In the genomic region with DNA sequence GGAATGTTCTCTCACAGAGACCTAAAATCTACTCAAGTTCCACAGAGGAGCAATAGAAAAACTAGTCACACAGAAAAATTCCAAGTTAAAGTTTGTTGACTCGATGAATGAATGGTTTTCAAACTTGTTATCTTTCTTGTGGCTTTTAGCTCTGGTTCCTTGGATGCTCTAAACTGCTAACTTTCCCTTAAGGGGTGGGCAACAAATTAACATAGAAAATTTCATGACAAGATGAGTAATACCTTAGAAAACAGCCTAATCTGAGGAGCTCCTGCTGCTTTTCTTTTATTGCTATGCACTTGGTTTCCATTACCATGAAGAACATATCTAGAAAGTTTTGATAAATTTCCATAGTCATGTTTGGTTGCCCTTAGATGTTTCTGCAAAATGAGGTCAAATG, we compare ENCODE assay signal across 32 cellular contexts.
"Had no signal": no experiment of that assay in that cellular context is flagged by ENCODE, and none has a peak within 500 bp of the region (broad histone marks: within the 10 kb centered on the region; RNA-seq: fewer than 3 reads in every experiment).

No MANE protein-coding gene starts in this region.

- H3K9me3 Mint-ChIP-seq: activated CD4-positive, alpha-beta memory T cell treated with anti-CD3 and anti-CD28 coated beads for 36 hours; activated naive CD4-positive, alpha-beta T cell treated with anti-CD3 and anti-CD28 coated beads, Interleukin-2, amount 10 ng/mL, durations not matched to agents 7 days and 5 days; activated naive CD8-positive, alpha-beta T cell treated with anti-CD3 and anti-CD28 coated beads, Interleukin-2, amount 10 ng/mL, durations not matched to agents 7 days and 5 days; activated T-helper 1 cell treated with anti-CD3 and anti-CD28 coated beads, Interleukin-12 subunit alpha, Interleukin-12 subunit beta, Interleukin-2, Interleukin-4 antibody, amounts not matched to agents 30 ng/mL and 10 ng/mL and 1 ng/mL, durations not matched to agents 14 hours and 24 hours and 36 hours had no signal

- H3K9me3 ChIP-seq: body of pancreas, colonic mucosa, left ventricle myocardium inferior, pancreas, prostate gland, stomach, thyroid gland, upper lobe of left lung had no signal

- FAIRE-seq: islet of Langerhans, pancreas had no signal

- H3K4me1 Mint-ChIP-seq: activated CD4-positive, alpha-beta T cell treated with anti-CD3 and anti-CD28 coated beads, Interleukin-2, amount 10 ng/mL, durations not matched to agents 24 days and 14 days; activated naive CD4-positive, alpha-beta T cell treated with anti-CD3 and anti-CD28 coated beads, Interleukin-2, amount 10 ng/mL, durations not matched to agents 7 days and 5 days; activated naive CD8-positive, alpha-beta T cell treated with anti-CD3 and anti-CD28 coated beads, Interleukin-2, amount 10 ng/mL, durations not matched to agents 7 days and 5 days; stimulated activated naive B cell treated with anti-CD40 and anti-IgM and Interleukin-4, amounts not matched to agents 10 μg/mL and 1 μg/mL and 100 μg/mL, for 72 hours; T-helper 17 cell had no signal

- H3K27ac ChIP-seq: body of pancreas, colonic mucosa, left ventricle myocardium inferior, pancreas, prostate gland, skin epidermis, stomach, thyroid gland, upper lobe of left lung, WERI-Rb-1 had no signal

- H3K36me3 ChIP-seq: colonic mucosa, left ventricle myocardium inferior, pancreas, prostate gland, stomach, thyroid gland, upper lobe of left lung, WERI-Rb-1 had no signal

- ATAC-seq: activated CD4-positive, CD25-positive, alpha-beta regulatory T cell treated with anti-CD3 and anti-CD28 coated beads, Interleukin-2, amount 50 U/mL, for 24 hours; body of pancreas; pancreas; sciatic nerve; stimulated activated naive B cell treated with anti-CD40 and anti-IgM and Interleukin-4, amounts not matched to agents 10 μg/mL and 1 μg/mL and 100 μg/mL, for 72 hours; T-helper 17 cell had no signal

- DNase-seq: activated CD4-positive, alpha-beta memory T cell treated with anti-CD3 and anti-CD28 coated beads for 36 hours; activated CD4-positive, alpha-beta T cell treated with anti-CD3 and anti-CD28 coated beads, Interleukin-2, amount 10 ng/mL, durations not matched to agents 24 days and 14 days; activated CD8-positive, alpha-beta memory T cell treated with anti-CD3 and anti-CD28 coated beads, Interleukin-2, amount 50 U/mL, for 4 hours; activated gamma-delta T cell; activated naive CD4-positive, alpha-beta T cell treated with anti-CD3 and anti-CD28 coated beads, Interleukin-2, amount 10 ng/mL, durations not matched to agents 7 days and 5 days; activated naive CD8-positive, alpha-beta T cell treated with anti-CD3 and anti-CD28 coated beads, Interleukin-2, amount 10 ng/mL, durations not matched to agents 7 days and 5 days; activated T-cell treated with anti-CD3 and anti-CD28 coated beads, Interleukin-2, amount 50 U/mL, for 1 hour; amniotic stem cell; body of pancreas; colonic mucosa; effector CD8-positive, alpha-beta T cell; erythroblast; left ventricle myocardium inferior; mesendoderm; pancreas; retina; stimulated activated CD4-positive, alpha-beta T cell treated with anti-CD3 and anti-CD28 coated beads, Interleukin-1b, Interleukin-23, amount 100 ng/mL, for 48 hours; stimulated activated CD4-positive, alpha-beta T cell treated with anti-CD3 and anti-CD28 coated beads, Interleukin-4, amount 100 ng/mL, for 4 hours; stimulated activated naive B cell treated with anti-CD40 and anti-IgM and Interleukin-4, amounts not matched to agents 10 μg/mL and 1 μg/mL and 100 μg/mL, for 72 hours; stomach; T-helper 17 cell; T1000; thyroid gland; upper lobe of left lung; WERI-Rb-1 had no signal

- H3K36me3 Mint-ChIP-seq: activated CD4-positive, alpha-beta memory T cell treated with anti-CD3 and anti-CD28 coated beads for 36 hours; activated naive CD4-positive, alpha-beta T cell treated with anti-CD3 and anti-CD28 coated beads, Interleukin-2, amount 10 ng/mL, durations not matched to agents 7 days and 5 days; activated naive CD8-positive, alpha-beta T cell treated with anti-CD3 and anti-CD28 coated beads, Interleukin-2, amount 10 ng/mL, durations not matched to agents 7 days and 5 days; stimulated activated naive B cell treated with anti-CD40 and anti-IgM and Interleukin-4, amounts not matched to agents 10 μg/mL and 1 μg/mL and 100 μg/mL, for 72 hours had no signal

- H3K27ac Mint-ChIP-seq: activated CD4-positive, alpha-beta memory T cell treated with anti-CD3 and anti-CD28 coated beads for 36 hours; activated CD4-positive, alpha-beta T cell treated with anti-CD3 and anti-CD28 coated beads, Interleukin-2, amount 10 ng/mL, durations not matched to agents 24 days and 14 days; activated naive CD4-positive, alpha-beta T cell treated with anti-CD3 and anti-CD28 coated beads, Interleukin-2, amount 10 ng/mL, durations not matched to agents 7 days and 5 days; activated naive CD8-positive, alpha-beta T cell treated with anti-CD3 and anti-CD28 coated beads, Interleukin-2, amount 10 ng/mL, durations not matched to agents 7 days and 5 days; activated T-helper 1 cell treated with anti-CD3 and anti-CD28 coated beads, Interleukin-12 subunit alpha, Interleukin-12 subunit beta, Interleukin-2, Interleukin-4 antibody, amounts not matched to agents 30 ng/mL and 10 ng/mL and 1 ng/mL, durations not matched to agents 14 hours and 24 hours and 36 hours; stimulated activated naive B cell treated with anti-CD40 and anti-IgM and Interleukin-4, amounts not matched to agents 10 μg/mL and 1 μg/mL and 100 μg/mL, for 72 hours; T-helper 17 cell had no signal

- H3K4me1 ChIP-seq: colonic mucosa, prostate gland, thyroid gland had no signal

- H3K4me3 Mint-ChIP-seq: activated CD4-positive, alpha-beta memory T cell treated with anti-CD3 and anti-CD28 coated beads for 36 hours; activated CD4-positive, alpha-beta T cell treated with anti-CD3 and anti-CD28 coated beads, Interleukin-2, amount 10 ng/mL, durations not matched to agents 24 days and 14 days; activated naive CD4-positive, alpha-beta T cell treated with anti-CD3 and anti-CD28 coated beads, Interleukin-2, amount 10 ng/mL, durations not matched to agents 7 days and 5 days; activated naive CD8-positive, alpha-beta T cell treated with anti-CD3 and anti-CD28 coated beads, Interleukin-2, amount 10 ng/mL, durations not matched to agents 7 days and 5 days; activated T-helper 1 cell treated with anti-CD3 and anti-CD28 coated beads, Interleukin-12 subunit alpha, Interleukin-12 subunit beta, Interleukin-2, Interleukin-4 antibody, amounts not matched to agents 30 ng/mL and 10 ng/mL and 1 ng/mL, durations not matched to agents 14 hours and 24 hours and 36 hours; stimulated activated naive B cell treated with anti-CD40 and anti-IgM and Interleukin-4, amounts not matched to agents 10 μg/mL and 1 μg/mL and 100 μg/mL, for 72 hours; T-helper 17 cell had no signal

- H3K4me3 ChIP-seq: body of pancreas, colonic mucosa, left ventricle myocardium inferior, lung, pancreas, prostate gland, skin epidermis, stomach, thyroid gland, upper lobe of left lung had no signal

- H3K27me3 Mint-ChIP-seq: activated CD4-positive, alpha-beta memory T cell treated with anti-CD3 and anti-CD28 coated beads for 36 hours; stimulated activated naive B cell treated with anti-CD40 and anti-IgM and Interleukin-4, amounts not matched to agents 10 μg/mL and 1 μg/mL and 100 μg/mL, for 72 hours had no signal

- H3K27me3 ChIP-seq: body of pancreas, colonic mucosa, pancreas, stomach, thyroid gland, upper lobe of left lung had no signal
